1 cellular context compared by ENCODE assay signal in the genomic region with DNA sequence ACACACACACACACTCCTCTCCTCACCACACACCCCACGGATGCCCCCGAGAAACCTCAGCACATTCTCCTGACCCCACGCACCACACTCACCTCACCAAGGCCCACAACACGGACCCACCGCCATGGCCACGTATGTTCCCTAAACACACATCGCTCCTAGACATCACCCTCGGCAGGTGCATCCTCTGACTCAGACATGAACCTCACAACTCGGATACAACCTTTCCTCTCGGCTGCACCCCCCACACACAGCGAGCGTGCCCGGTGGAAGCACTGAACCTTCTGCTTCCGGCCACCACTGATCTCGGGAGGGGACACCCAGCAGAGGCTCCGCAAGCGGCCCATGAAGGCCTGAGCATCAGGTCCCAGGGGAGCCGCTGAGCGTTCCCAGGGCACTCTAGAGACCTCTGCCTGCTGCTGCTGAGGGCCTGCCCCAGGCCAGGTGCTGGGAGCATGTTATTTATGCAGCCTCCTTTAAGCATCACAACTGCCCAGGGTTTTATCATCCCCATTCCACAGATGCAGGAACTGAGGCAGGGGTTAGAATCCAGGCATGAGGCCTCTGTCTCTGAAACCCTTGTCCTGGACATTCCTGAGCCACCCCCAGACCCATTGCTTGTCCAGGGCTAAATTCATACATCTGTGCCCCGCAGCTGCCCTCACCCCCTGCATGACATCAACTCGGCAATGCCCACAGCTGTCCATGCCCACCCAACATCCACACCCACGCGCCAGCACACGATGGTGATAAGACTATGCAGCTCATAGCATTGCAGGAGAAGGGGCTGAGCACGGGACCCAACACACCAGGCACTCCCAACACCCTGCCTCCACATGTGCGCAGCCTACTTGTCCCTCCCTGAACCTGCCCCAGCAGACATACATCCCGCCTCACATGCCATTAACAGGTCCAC.
A peak's percentile ranks its signal among the peaks of the same experiment; 100 is the strongest.
TF ChIP-seq lines count a peak whose summit lies in the region.

No MANE protein-coding gene starts in this region.

TF ChIP-seq in GM12878, 131 proteins besides CTCF, POLR2A, EP300 and RAD21 (continued from another document and continues in another):
- TF ChIP-seq, protein P1, sequence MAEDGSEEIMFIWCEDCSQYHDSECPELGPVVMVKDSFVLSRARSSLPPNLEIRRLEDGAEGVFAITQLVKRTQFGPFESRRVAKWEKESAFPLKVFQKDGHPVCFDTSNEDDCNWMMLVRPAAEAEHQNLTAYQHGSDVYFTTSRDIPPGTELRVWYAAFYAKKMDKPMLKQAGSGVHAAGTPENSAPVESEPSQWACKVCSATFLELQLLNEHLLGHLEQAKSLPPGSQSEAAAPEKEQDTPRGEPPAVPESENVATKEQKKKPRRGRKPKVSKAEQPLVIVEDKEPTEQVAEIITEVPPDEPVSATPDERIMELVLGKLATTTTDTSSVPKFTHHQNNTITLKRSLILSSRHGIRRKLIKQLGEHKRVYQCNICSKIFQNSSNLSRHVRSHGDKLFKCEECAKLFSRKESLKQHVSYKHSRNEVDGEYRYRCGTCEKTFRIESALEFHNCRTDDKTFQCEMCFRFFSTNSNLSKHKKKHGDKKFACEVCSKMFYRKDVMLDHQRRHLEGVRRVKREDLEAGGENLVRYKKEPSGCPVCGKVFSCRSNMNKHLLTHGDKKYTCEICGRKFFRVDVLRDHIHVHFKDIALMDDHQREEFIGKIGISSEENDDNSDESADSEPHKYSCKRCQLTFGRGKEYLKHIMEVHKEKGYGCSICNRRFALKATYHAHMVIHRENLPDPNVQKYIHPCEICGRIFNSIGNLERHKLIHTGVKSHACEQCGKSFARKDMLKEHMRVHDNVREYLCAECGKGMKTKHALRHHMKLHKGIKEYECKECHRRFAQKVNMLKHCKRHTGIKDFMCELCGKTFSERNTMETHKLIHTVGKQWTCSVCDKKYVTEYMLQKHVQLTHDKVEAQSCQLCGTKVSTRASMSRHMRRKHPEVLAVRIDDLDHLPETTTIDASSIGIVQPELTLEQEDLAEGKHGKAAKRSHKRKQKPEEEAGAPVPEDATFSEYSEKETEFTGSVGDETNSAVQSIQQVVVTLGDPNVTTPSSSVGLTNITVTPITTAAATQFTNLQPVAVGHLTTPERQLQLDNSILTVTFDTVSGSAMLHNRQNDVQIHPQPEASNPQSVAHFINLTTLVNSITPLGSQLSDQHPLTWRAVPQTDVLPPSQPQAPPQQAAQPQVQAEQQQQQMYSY (CRISPR knock-in tag; IDR thresholded peaks at IDR 0.05) = no peak
- TF ChIP-seq STAT3 (IDR thresholded peaks at IDR 0.05; ENCODE audit: low read depth, low read length) (no peak), SUPT20H (IDR thresholded peaks at IDR 0.05; ENCODE audit: borderline replicate concordance, control insufficient read depth, low read depth, low read length) (no peak), RB1 (IDR thresholded peaks at IDR 0.05; ENCODE audit: borderline replicate concordance) (peak; percentile 48; the same call in 1 of the 2 replicates), BRCA1 (IDR thresholded peaks at IDR 0.05; ENCODE audit: low read depth, low read length) (no peak), FOS (IDR thresholded peaks at IDR 0.05; ENCODE audit: borderline replicate concordance, extremely low read depth, insufficient read length) (no peak), RUNX3 (IDR thresholded peaks at IDR 0.05; ENCODE audit: low read length) (no peak), TAF1 (IDR thresholded peaks at IDR 0.05; ENCODE audit: borderline replicate concordance, low read depth, low read length) (no peak), ZNF217 (IDR thresholded peaks at IDR 0.05) (no peak), CBFB (IDR thresholded peaks at IDR 0.05; ENCODE audit: low read depth) (no peak), MEF2A (IDR thresholded peaks at IDR 0.05; ENCODE audit: insufficient read depth, low read depth, low read length) (no peak), MEF2B (IDR thresholded peaks at IDR 0.05; ENCODE audit: partially characterized antibody, poor library complexity, severe bottlenecking) (peak; percentile 96), POU2F2 (IDR thresholded peaks at IDR 0.05; ENCODE audit: borderline replicate concordance, low read depth, low read length) (no peak), TCF7 (IDR thresholded peaks at IDR 0.05; ENCODE audit: borderline replicate concordance) (no peak), SMARCA5 (IDR thresholded peaks at IDR 0.05) (no peak), PAX8 (IDR thresholded peaks at IDR 0.05) (no peak), MYC (IDR thresholded peaks at IDR 0.05; ENCODE audit: insufficient read depth, insufficient read length, insufficient replicate concordance, low read length, severe bottlenecking) (no peak), TBL1XR1 (IDR thresholded peaks at IDR 0.05; ENCODE audit: low read depth, low read length) (no peak), CHD4 (IDR thresholded peaks at IDR 0.05) (no peak), ZNF274 (IDR thresholded peaks at IDR 0.05; ENCODE audit: insufficient read depth, insufficient read length) (no peak), FOXK2 (IDR thresholded peaks at IDR 0.05) (no peak), BCL11A (IDR thresholded peaks at IDR 0.05; ENCODE audit: low read depth, low read length) (no peak), SMAD1 (IDR thresholded peaks at IDR 0.05; ENCODE audit: low read depth, partially characterized antibody) (no peak), ZNF24 (IDR thresholded peaks at IDR 0.05) (no peak), KLF5 (IDR thresholded peaks at IDR 0.05; ENCODE audit: partially characterized antibody) (no peak), ESRRA (IDR thresholded peaks at IDR 0.05; ENCODE audit: low read length) (no peak), RBBP5 (conservative IDR thresholded peaks at IDR 0.05) (no peak), PML (IDR thresholded peaks at IDR 0.05; ENCODE audit: low read length) (no peak), NFXL1 (IDR thresholded peaks at IDR 0.05; ENCODE audit: borderline replicate concordance) (no peak), ZSCAN29 (IDR thresholded peaks at IDR 0.05) (no peak), RELA (IDR thresholded peaks at IDR 0.05; ENCODE audit: borderline replicate concordance, partially characterized antibody) (no peak), GATAD2B (conservative IDR thresholded peaks at IDR 0.05; ENCODE audit: low read depth) (peak; percentile 73), BMI1 (IDR thresholded peaks at IDR 0.05; ENCODE audit: borderline replicate concordance) (no peak), JUND (IDR thresholded peaks at IDR 0.05; ENCODE audit: low read depth, low read length) (no peak), EGR1 (IDR thresholded peaks at IDR 0.05; ENCODE audit: borderline replicate concordance in 1 of 2, low read depth in 2 of 2, low read length in 2 of 2) (no peak), IRF4 (IDR thresholded peaks at IDR 0.05; ENCODE audit: low read depth, low read length) (no peak), MTA2 (IDR thresholded peaks at IDR 0.05; ENCODE audit: low read depth) (no peak), HDAC6 (IDR thresholded peaks at IDR 0.05; ENCODE audit: unreplicated experiment) (no peak), EED (IDR thresholded peaks at IDR 0.05; ENCODE audit: low read depth) (no peak), HDAC2 (IDR thresholded peaks at IDR 0.05) (no peak), HDGF (IDR thresholded peaks at IDR 0.05) (peak; percentile 97), KAT2A (conservative IDR thresholded peaks at IDR 0.05; ENCODE audit: control insufficient read depth, low read depth, low read length) (no peak), BHLHE40 (IDR thresholded peaks at IDR 0.05; ENCODE audit: borderline replicate concordance in 1 of 2, low read depth in 2 of 2, low read length in 1 of 2) (peak; percentile 51 to 73; a peak in 3 of 4 replicates)
- TF ChIP-seq, protein P2, sequence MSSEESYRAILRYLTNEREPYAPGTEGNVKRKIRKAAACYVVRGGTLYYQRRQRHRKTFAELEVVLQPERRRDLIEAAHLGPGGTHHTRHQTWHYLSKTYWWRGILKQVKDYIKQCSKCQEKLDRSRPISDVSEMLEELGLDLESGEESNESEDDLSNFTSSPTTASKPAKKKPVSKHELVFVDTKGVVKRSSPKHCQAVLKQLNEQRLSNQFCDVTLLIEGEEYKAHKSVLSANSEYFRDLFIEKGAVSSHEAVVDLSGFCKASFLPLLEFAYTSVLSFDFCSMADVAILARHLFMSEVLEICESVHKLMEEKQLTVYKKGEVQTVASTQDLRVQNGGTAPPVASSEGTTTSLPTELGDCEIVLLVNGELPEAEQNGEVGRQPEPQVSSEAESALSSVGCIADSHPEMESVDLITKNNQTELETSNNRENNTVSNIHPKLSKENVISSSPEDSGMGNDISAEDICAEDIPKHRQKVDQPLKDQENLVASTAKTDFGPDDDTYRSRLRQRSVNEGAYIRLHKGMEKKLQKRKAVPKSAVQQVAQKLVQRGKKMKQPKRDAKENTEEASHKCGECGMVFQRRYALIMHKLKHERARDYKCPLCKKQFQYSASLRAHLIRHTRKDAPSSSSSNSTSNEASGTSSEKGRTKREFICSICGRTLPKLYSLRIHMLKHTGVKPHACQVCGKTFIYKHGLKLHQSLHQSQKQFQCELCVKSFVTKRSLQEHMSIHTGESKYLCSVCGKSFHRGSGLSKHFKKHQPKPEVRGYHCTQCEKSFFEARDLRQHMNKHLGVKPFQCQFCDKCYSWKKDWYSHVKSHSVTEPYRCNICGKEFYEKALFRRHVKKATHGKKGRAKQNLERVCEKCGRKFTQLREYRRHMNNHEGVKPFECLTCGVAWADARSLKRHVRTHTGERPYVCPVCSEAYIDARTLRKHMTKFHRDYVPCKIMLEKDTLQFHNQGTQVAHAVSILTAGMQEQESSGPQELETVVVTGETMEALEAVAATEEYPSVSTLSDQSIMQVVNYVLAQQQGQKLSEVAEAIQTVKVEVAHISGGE (CRISPR knock-in tag; IDR thresholded peaks at IDR 0.05) = no peak
- TF ChIP-seq, protein P3, sequence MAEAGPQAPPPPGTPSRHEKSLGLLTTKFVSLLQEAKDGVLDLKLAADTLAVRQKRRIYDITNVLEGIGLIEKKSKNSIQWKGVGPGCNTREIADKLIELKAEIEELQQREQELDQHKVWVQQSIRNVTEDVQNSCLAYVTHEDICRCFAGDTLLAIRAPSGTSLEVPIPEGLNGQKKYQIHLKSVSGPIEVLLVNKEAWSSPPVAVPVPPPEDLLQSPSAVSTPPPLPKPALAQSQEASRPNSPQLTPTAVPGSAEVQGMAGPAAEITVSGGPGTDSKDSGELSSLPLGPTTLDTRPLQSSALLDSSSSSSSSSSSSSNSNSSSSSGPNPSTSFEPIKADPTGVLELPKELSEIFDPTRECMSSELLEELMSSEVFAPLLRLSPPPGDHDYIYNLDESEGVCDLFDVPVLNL (IDR thresholded peaks at IDR 0.05; ENCODE audit: low read depth, low read length) = no peak
- TF ChIP-seq, protein P4, sequence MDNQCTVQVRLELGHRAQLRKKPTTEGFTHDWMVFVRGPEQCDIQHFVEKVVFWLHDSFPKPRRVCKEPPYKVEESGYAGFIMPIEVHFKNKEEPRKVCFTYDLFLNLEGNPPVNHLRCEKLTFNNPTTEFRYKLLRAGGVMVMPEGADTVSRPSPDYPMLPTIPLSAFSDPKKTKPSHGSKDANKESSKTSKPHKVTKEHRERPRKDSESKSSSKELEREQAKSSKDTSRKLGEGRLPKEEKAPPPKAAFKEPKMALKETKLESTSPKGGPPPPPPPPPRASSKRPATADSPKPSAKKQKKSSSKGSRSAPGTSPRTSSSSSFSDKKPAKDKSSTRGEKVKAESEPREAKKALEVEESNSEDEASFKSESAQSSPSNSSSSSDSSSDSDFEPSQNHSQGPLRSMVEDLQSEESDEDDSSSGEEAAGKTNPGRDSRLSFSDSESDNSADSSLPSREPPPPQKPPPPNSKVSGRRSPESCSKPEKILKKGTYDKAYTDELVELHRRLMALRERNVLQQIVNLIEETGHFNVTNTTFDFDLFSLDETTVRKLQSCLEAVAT (IDR thresholded peaks at IDR 0.05) = 0 out of 2 replicates have a peak, but pooled peaks have one; percentile 44
- TF ChIP-seq, protein P5, sequence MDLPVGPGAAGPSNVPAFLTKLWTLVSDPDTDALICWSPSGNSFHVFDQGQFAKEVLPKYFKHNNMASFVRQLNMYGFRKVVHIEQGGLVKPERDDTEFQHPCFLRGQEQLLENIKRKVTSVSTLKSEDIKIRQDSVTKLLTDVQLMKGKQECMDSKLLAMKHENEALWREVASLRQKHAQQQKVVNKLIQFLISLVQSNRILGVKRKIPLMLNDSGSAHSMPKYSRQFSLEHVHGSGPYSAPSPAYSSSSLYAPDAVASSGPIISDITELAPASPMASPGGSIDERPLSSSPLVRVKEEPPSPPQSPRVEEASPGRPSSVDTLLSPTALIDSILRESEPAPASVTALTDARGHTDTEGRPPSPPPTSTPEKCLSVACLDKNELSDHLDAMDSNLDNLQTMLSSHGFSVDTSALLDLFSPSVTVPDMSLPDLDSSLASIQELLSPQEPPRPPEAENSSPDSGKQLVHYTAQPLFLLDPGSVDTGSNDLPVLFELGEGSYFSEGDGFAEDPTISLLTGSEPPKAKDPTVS (IDR thresholded peaks at IDR 0.05; ENCODE audit: low read depth, low read length) = no peak
- TF ChIP-seq, protein P6, sequence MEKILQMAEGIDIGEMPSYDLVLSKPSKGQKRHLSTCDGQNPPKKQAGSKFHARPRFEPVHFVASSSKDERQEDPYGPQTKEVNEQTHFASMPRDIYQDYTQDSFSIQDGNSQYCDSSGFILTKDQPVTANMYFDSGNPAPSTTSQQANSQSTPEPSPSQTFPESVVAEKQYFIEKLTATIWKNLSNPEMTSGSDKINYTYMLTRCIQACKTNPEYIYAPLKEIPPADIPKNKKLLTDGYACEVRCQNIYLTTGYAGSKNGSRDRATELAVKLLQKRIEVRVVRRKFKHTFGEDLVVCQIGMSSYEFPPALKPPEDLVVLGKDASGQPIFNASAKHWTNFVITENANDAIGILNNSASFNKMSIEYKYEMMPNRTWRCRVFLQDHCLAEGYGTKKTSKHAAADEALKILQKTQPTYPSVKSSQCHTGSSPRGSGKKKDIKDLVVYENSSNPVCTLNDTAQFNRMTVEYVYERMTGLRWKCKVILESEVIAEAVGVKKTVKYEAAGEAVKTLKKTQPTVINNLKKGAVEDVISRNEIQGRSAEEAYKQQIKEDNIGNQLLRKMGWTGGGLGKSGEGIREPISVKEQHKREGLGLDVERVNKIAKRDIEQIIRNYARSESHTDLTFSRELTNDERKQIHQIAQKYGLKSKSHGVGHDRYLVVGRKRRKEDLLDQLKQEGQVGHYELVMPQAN (conservative IDR thresholded peaks at IDR 0.05) = no peak
- TF ChIP-seq, protein P7, sequence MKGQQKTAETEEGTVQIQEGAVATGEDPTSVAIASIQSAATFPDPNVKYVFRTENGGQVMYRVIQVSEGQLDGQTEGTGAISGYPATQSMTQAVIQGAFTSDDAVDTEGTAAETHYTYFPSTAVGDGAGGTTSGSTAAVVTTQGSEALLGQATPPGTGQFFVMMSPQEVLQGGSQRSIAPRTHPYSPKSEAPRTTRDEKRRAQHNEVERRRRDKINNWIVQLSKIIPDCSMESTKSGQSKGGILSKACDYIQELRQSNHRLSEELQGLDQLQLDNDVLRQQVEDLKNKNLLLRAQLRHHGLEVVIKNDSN (IDR thresholded peaks at IDR 0.05; ENCODE audit: borderline replicate concordance, extremely low read length, insufficient read depth, low read depth, low read length) = no peak
